In the genomic region with DNA sequence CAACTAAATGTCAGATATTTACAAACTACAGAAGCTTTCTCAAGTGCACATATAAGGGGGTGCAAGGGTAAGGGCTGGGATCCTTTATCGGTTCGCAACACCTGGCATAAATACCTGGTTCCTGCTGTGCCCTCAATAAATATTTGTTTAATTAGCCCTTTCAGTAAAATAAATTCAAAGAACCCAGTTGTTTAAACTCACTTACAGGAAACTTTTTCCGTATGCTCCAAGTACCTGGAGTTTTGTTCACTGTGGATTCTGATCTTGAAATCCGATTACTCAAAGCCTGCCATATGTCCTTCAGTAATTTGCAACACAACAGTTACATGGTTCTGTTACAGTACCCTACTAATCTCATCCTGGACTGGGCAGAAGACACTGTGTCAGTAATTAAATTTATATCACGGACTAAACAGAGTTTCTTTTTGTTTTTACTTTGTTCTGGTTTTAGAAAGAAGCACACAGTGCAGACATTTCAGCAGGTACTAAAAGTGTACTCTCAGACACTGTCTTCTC, we compare ENCODE assay signal across 10 cellular contexts. TPM values are rescaled to one million over a fixed set of nuclear protein-coding genes. Genes with fewer than 3 reads are reported as not detected.
DNase-seq lines count a peak whose midpoint lies in the region; ATAC-seq and TF ChIP-seq lines count a peak whose summit lies in the region.
"Had no signal": no experiment of that assay in that cellular context is flagged by ENCODE, and none has a peak within 500 bp of the region (broad histone marks: within the 10 kb centered on the region; RNA-seq: fewer than 3 reads in every experiment).

No MANE protein-coding gene starts in this region.

- H3K9me3 ChIP-seq in endodermal cell (ENCODE audit: control insufficient read depth, low read length) (no peaks in the 10 kb centered on the region), psoas muscle (no peaks in the 10 kb centered on the region)

- H3K9me3 Mint-ChIP-seq in endodermal cell: no peaks in the 10 kb centered on the region
- H3K9me3 Mint-ChIP-seq: naive B cell had no signal

- ATAC-seq in psoas muscle (peak in 2 of 4 donors; percentile 26 to 31), GM21723 (IDR thresholded peaks at IDR 0.05; ENCODE audit: unreplicated experiment) (no peak), HG03175 (IDR thresholded peaks at IDR 0.05; ENCODE audit: unreplicated experiment) (no peak)

- H3K4me1 ChIP-seq in endodermal cell (ENCODE audit: control insufficient read depth, insufficient read depth, low read length) (no peaks in the 10 kb centered on the region), psoas muscle (peaks cover 78% of the 10 kb centered on the region)

- peaks cover 33% of the 10 kb centered on the region for H3K4me1 Mint-ChIP-seq in endodermal cell

- H3K27me3 Mint-ChIP-seq in endodermal cell (ENCODE audit: insufficient read depth): no peaks in the 10 kb centered on the region

- H3K36me3 Mint-ChIP-seq in endodermal cell (ENCODE audit: low read depth): no peaks in the 10 kb centered on the region
- H3K36me3 Mint-ChIP-seq: naive B cell had no signal

- H3K4me3 ChIP-seq in endodermal cell (ENCODE audit: low read length) (no peak overlapping the region), psoas muscle (peak overlapping the region; percentile 30)

- H3K4me3 Mint-ChIP-seq in endodermal cell: peak overlapping the region; percentile 1
- H3K4me3 Mint-ChIP-seq: naive B cell had no signal

- no peaks in the 10 kb centered on the region for H3K36me3 ChIP-seq in endodermal cell (ENCODE audit: control insufficient read depth, insufficient read depth, low read length)
- no peaks in the 10 kb centered on the region for H3K36me3 ChIP-seq in psoas muscle (ENCODE audit: insufficient read depth in 1 of 2, low read depth in 1 of 2)

- H3K27me3 ChIP-seq in endodermal cell (ENCODE audit: control insufficient read depth, insufficient read depth, low read length, poor library complexity, severe bottlenecking): no peaks in the 10 kb centered on the region
- H3K27me3 ChIP-seq in psoas muscle (ENCODE audit: insufficient read depth in 3 of 3, low read length in 2 of 3): no peaks in the 10 kb centered on the region

- WGBS in endodermal cell (ENCODE audit: insufficient coverage in 1 of 2, insufficient read length in 1 of 2), 2 experiments: 56 to 73% methylated on average over 3 to 5 of the region's 5 CpGs
- WGBS in psoas muscle, 3 donors: 27 to 50% (median 35%) methylated on average over 5 of the region's 5 CpGs

- H3K9ac ChIP-seq in endodermal cell (ENCODE audit: extremely low read depth, low read length, poor library complexity, severe bottlenecking): no peak overlapping the region

- peak overlapping the region; percentile 73 for H3K27ac Mint-ChIP-seq in endodermal cell

- intact Hi-C loops in psoas muscle (cut with DNase I): loop anchor here (5.0 kb wide), 2 partner anchors 33 to 38 kb away; partner anchors contain the start of gene TBC1D8 (in 1 of the 2)

- H3K27ac ChIP-seq in endodermal cell (ENCODE audit: low read depth, low read length): no peak overlapping the region
- H3K27ac ChIP-seq in psoas muscle: peak overlapping the region; percentile 94

- DNase-seq in NCI-H1092 treated with DMSO at 0.1 percent for 48 hours (lab: John Stamatoyannopoulos, UW) (peak; percentile 18), NCI-H1092 (lab: John Stamatoyannopoulos, UW) (no peak), NCI-H146 treated with DMSO at 0.1 percent for 48 hours (lab: John Stamatoyannopoulos, UW; ENCODE audit: unreplicated experiment) (peak; percentile 42), endodermal cell (no peak), psoas muscle (no peak), mucosa of gallbladder (ENCODE audit: low spot score) (no peak)
- DNase-seq: ACHN had no signal

- TF ChIP-seq CTCF in endodermal cell (conservative IDR thresholded peaks at IDR 0.05) (no peak), psoas muscle (IDR thresholded peaks at IDR 0.05) (no peak)

RNA-seq across cellular contexts. Expression of gene TBC1D8, which starts 36.9 kb away (rescaled TPM):
- 10 to 100 TPM; 14.4 to 14.5 TPM for total RNA-seq in endodermal cell
- 2.7 TPM for polyA plus RNA-seq in endodermal cell (2013, experiment 1 of 2)
- 2.7 TPM for polyA plus RNA-seq in endodermal cell (2013, experiment 2 of 2)
- total RNA-seq in psoas muscle: 100 to 1,000 TPM in 1 of 4 donors, 10 to 100 TPM in 2, 1 to 10 TPM in 1; 8.7 to 163 (median 57.0) TPM
- 10 to 100 TPM; 11.3 to 64.5 (median 50.4) TPM for polyA plus RNA-seq in psoas muscle
- 72.1 TPM for total RNA-seq in mucosa of gallbladder

Comparison
In these comparisons a context has a peak if more than half of its experiments do, and no peak if none do; other contexts are left out.
1. DNase-seq: peak in NCI-H1092 treated with DMSO at 0.1 percent for 48 hours (single experiment) and NCI-H146 treated with DMSO at 0.1 percent for 48 hours (single experiment); none in NCI-H1092 (single experiment), endodermal cell (single experiment), psoas muscle (0 of 2) and mucosa of gallbladder (single experiment).